Comparison of ENCODE assay signal across 15 cellular contexts in genomic region chr14:22509751-22510300, GRCh38.
DNase-seq lines count a peak whose midpoint lies in the region; ATAC-seq, FAIRE-seq and TF ChIP-seq lines count a peak whose summit lies in the region.
"Had no signal": no experiment of that assay in that cellular context is flagged by ENCODE, and none has a peak within 500 bp of the region (broad histone marks: within the 10 kb centered on the region; RNA-seq: fewer than 3 reads in every experiment).

No MANE protein-coding gene starts in this region.

- TF ChIP-seq CTCF in HepG2 (CRISPR knock-in tag; IDR thresholded peaks at IDR 0.05) (no peak), right lobe of liver (IDR thresholded peaks at IDR 0.05) (no peak), OCI-LY7 (conservative IDR thresholded peaks at IDR 0.05; ENCODE audit: low read length) (no peak), endothelial cell (IDR thresholded peaks at IDR 0.05; ENCODE audit: unreplicated experiment) (no peak), vagina (IDR thresholded peaks at IDR 0.05) (no peak)

- no peak overlapping the region for H3K4me3 ChIP-seq in HepG2 (replicated peaks in 1 of 3; ENCODE audit: insufficient read depth in 1 of 3, low read depth in 2 of 3, low read length in 3 of 3)
- no peak overlapping the region for H3K4me3 ChIP-seq in right lobe of liver
- peak overlapping the region; percentile 19 for H3K4me3 ChIP-seq in OCI-LY7 (ENCODE audit: low read depth, low read length, poor library complexity, severe bottlenecking)
- H3K4me3 ChIP-seq in vagina: no peak overlapping the region

- no peak overlapping the region for H3K4me3 Mint-ChIP-seq in endothelial cell (ENCODE audit: unreplicated experiment)
- H3K4me3 Mint-ChIP-seq: brain had no signal

- H4K20me1 ChIP-seq in HepG2 (ENCODE audit: insufficient read depth, low read length) (no peaks in the 10 kb centered on the region), OCI-LY7 (ENCODE audit: insufficient read depth, low read length) (no peaks in the 10 kb centered on the region)

- H2AFZ ChIP-seq in HepG2 (ENCODE audit: low read length) (no peak overlapping the region), OCI-LY7 (ENCODE audit: low read length) (peak overlapping the region; percentile 50)
- H2AFZ ChIP-seq: parathyroid adenoma had no signal

- H3K36me3 ChIP-seq in HepG2 (replicated peaks in 1 of 2; ENCODE audit: control insufficient read depth in 1 of 2, insufficient read depth in 2 of 2, low read length in 2 of 2): no peaks in the 10 kb centered on the region
- H3K36me3 ChIP-seq in right lobe of liver: no peaks in the 10 kb centered on the region
- H3K36me3 ChIP-seq in OCI-LY7 (ENCODE audit: insufficient read depth, low read length): no peaks in the 10 kb centered on the region
- H3K36me3 ChIP-seq in vagina: no peaks in the 10 kb centered on the region
- H3K36me3 ChIP-seq: BE2C had no signal

- 4% methylated on average over 5 of the region's 5 CpGs for WGBS in HepG2 (ENCODE audit: low lambda C conversion rate)
- 33% methylated on average over 5 of the region's 5 CpGs for WGBS in right lobe of liver (ENCODE audit: insufficient coverage, low coverage, low lambda C conversion rate, missing lambda C conversion rate)

- no peaks in the 10 kb centered on the region for H3K9me3 Mint-ChIP-seq in endothelial cell (ENCODE audit: unreplicated experiment)
- H3K9me3 Mint-ChIP-seq: brain had no signal

- DNase-seq in HepG2 (ENCODE audit: low spot score): no peak
- no peak for DNase-seq in right lobe of liver
- DNase-seq in OCI-LY7 (ENCODE audit: low spot score): no peak
- no peak for DNase-seq in endothelial cell (ENCODE audit: low spot score)
- no peak for DNase-seq in vagina (ENCODE audit: extremely low spot score in 2 of 2)
- no peak for DNase-seq in NCI-H2029 treated with DMSO at 0.1 percent for 48 hours (lab: John Stamatoyannopoulos, UW)
- DNase-seq in activated CD8-positive, alpha-beta memory T cell treated with anti-CD3 and anti-CD28 coated beads, Interleukin-2, amount 50 U/mL, for 48 hours: no peak
- DNase-seq in NCI-H2171 treated with DMSO at 0.1 percent for 48 hours (lab: John Stamatoyannopoulos, UW): no peak
- DNase-seq: activated CD4-positive, alpha-beta T cell treated with anti-CD3 and anti-CD28 coated beads, Interleukin-2, amount 50 U/mL, for 1 hour; BE2C had no signal

- H3K36me3 Mint-ChIP-seq in endothelial cell (ENCODE audit: low read depth, unreplicated experiment): no peaks in the 10 kb centered on the region
- H3K36me3 Mint-ChIP-seq: brain had no signal

- no TSS peak for BruUV-seq in HepG2 (replicated peaks; lab: Mats Ljungman, UMichigan)
- BruUV-seq in OCI-LY7 (replicated peaks; lab: Mats Ljungman, UMichigan): no TSS peak

- ATAC-seq in HepG2 (peak; percentile 26; the same call in 2 of the 3 replicates), right lobe of liver (no peak)
- ATAC-seq: Right ventricle myocardium inferior had no signal

- no peak for TF ChIP-seq RAD21 in HepG2 (CRISPR knock-in tag; IDR thresholded peaks at IDR 0.05)

- H3K27ac ChIP-seq in HepG2 (ENCODE audit: extremely low read length, insufficient read depth, low read length) (no peak overlapping the region), right lobe of liver (no peak overlapping the region), OCI-LY7 (ENCODE audit: low read depth, low read length, poor library complexity, severe bottlenecking) (peak overlapping the region; percentile 52), vagina (peak overlapping the region; percentile 50)
- H3K27ac ChIP-seq: parathyroid adenoma had no signal

- H3K4me2 ChIP-seq in HepG2 (ENCODE audit: low read depth, low read length) (no peak overlapping the region), OCI-LY7 (ENCODE audit: low read length) (peak overlapping the region; percentile 71)

- CTCF ChIA-PET in HepG2 (lab: Yijun Ruan, JAX; ENCODE audit: low intra/inter-chr PET ratio, low total read pairs): no interaction called here
- CTCF ChIA-PET in OCI-LY7 (lab: Charles Lee; ENCODE audit: unreplicated experiment): interaction anchor here (1.1 to 3.7 kb wide), 4 partner anchors 9 to 22 kb away, joined by 3 to 12 read pairs (median 6); no protein-coding TSS in a partner anchor

- H3K4me1 Mint-ChIP-seq in endothelial cell (ENCODE audit: unreplicated experiment): peaks cover 70% of the 10 kb centered on the region

- TF ChIP-seq EP300 in HepG2 (IDR thresholded peaks at IDR 0.05; ENCODE audit: low read depth in 2 of 2, low read length in 2 of 2): no peak
- no peak for TF ChIP-seq EP300 in HepG2 (CRISPR knock-in tag; IDR thresholded peaks at IDR 0.05; ENCODE audit: borderline replicate concordance)

- peaks cover 3 to 35% of the 10 kb centered on the region in 2 experiments; a peak in 2 of 5 replicates for H3K27me3 ChIP-seq in HepG2 (ENCODE audit: control insufficient read depth in 1 of 2, insufficient read depth in 2 of 2, low read length in 2 of 2)
- no peaks in the 10 kb centered on the region for H3K27me3 ChIP-seq in right lobe of liver
- H3K27me3 ChIP-seq in vagina: no peaks in the 10 kb centered on the region
- H3K27me3 ChIP-seq: BE2C had no signal

- H3K4me1 ChIP-seq in HepG2 (ENCODE audit: insufficient read depth, low read length) (no peaks in the 10 kb centered on the region), right lobe of liver (peaks cover 0 to 6% (median 2%) of the 10 kb centered on the region in 4 donors), OCI-LY7 (ENCODE audit: insufficient read depth, low read length, poor library complexity, severe bottlenecking) (peaks cover 98% of the 10 kb centered on the region), vagina (peaks cover 48% of the 10 kb centered on the region)

- H3K27ac Mint-ChIP-seq in endothelial cell (ENCODE audit: unreplicated experiment): peak overlapping the region; percentile 89

- H3K9me3 ChIP-seq in HepG2 (ENCODE audit: low read length) (no peaks in the 10 kb centered on the region), right lobe of liver (no peaks in the 10 kb centered on the region), OCI-LY7 (ENCODE audit: low read length) (no peaks in the 10 kb centered on the region), vagina (no peaks in the 10 kb centered on the region)
- H3K9me3 ChIP-seq: BE2C had no signal

- POLR2A ChIA-PET in HepG2 (lab: Yijun Ruan, JAX) (no interaction called here), OCI-LY7 (lab: Charles Lee) (interaction anchor here (0.5 to 9.0 kb wide), 17 partner anchors 11 to 426 kb away, joined by 3 to 66 read pairs (median 6); no protein-coding TSS in a partner anchor)

- no peak overlapping the region for H3K9ac ChIP-seq in HepG2 (ENCODE audit: insufficient read depth, low read depth, low read length)
- H3K9ac ChIP-seq: parathyroid adenoma had no signal

- FAIRE-seq in HepG2 (lab: Jason Lieb, UNC): no peak
- FAIRE-seq: islet of Langerhans, urothelium cell line had no signal

- in situ Hi-C loops in HepG2 (cut with HindIII; ENCODE audit: extremely low pct_ligation_motif_present, low pct_unique_long_range_greater_than_20kb): no loop called here

- no peak for TF ChIP-seq POLR2A in HepG2 (IDR thresholded peaks at IDR 0.05; ENCODE audit: insufficient read depth in 1 of 2, low read depth in 2 of 2, low read length in 2 of 2)
- TF ChIP-seq POLR2A in right lobe of liver (IDR thresholded peaks at IDR 0.05): no peak
- TF ChIP-seq POLR2A in vagina (IDR thresholded peaks at IDR 0.05): no peak

- H3K27me3 Mint-ChIP-seq in endothelial cell (ENCODE audit: unreplicated experiment): peaks cover 2% of the 10 kb centered on the region

- intact Hi-C loops in HepG2 (cut with micrococcal nuclease; ENCODE audit: unreplicated experiment) (no loop called here), right lobe of liver (cut with DNase I) (no loop called here), OCI-LY7 (cut with micrococcal nuclease; ENCODE audit: unreplicated experiment) (no loop called here), vagina (cut with DNase I) (no loop called here)

- no peaks in the 10 kb centered on the region for H3K9me2 ChIP-seq in OCI-LY7 (ENCODE audit: insufficient read depth, low read length)

- H3K79me2 ChIP-seq in HepG2 (ENCODE audit: insufficient read depth, low read length): no peaks in the 10 kb centered on the region
- H3K79me2 ChIP-seq in OCI-LY7 (ENCODE audit: insufficient read depth, low read depth, low read length): no peaks in the 10 kb centered on the region
- H3K79me2 ChIP-seq: parathyroid adenoma had no signal

TF ChIP-seq in HepG2, 621 proteins besides CTCF, POLR2A, EP300 and RAD21 (continues in another document):
- TF ChIP-seq TARDBP (CRISPR knock-in tag; IDR thresholded peaks at IDR 0.05): no peak
- no peak for TF ChIP-seq TFDP1 (CRISPR knock-in tag; IDR thresholded peaks at IDR 0.05; ENCODE audit: borderline replicate concordance)
- TF ChIP-seq GZF1 (CRISPR knock-in tag; IDR thresholded peaks at IDR 0.05): no peak
- TF ChIP-seq ZNF280B (CRISPR knock-in tag; IDR thresholded peaks at IDR 0.05; ENCODE audit: borderline replicate concordance): no peak
- TF ChIP-seq TOPORS (CRISPR knock-in tag; IDR thresholded peaks at IDR 0.05): no peak
- TF ChIP-seq CREM (IDR thresholded peaks at IDR 0.05): no peak
- no peak for TF ChIP-seq CREM (CRISPR knock-in tag; IDR thresholded peaks at IDR 0.05)
- TF ChIP-seq MIXL1 (CRISPR knock-in tag; IDR thresholded peaks at IDR 0.05): no peak

Comparison
In these comparisons a context has a peak if more than half of its experiments do, and no peak if none do; other contexts are left out.
1. H3K27ac ChIP-seq: peak in OCI-LY7 (single experiment) and vagina (single experiment); none in HepG2 (single experiment) and right lobe of liver (0 of 3).